ENCODE assay signal across 30 cellular contexts in genomic region chr12:46692606-46693005, GRCh38.
"Had no signal": no experiment of that assay in that cellular context is flagged by ENCODE, and none has a peak within 500 bp of the region (broad histone marks: within the 10 kb centered on the region; RNA-seq: fewer than 3 reads in every experiment).

No MANE protein-coding gene starts in this region.

- H3K36me3 ChIP-seq: ascending aorta, cardiac muscle cell had no signal

- H3K4me3 Mint-ChIP-seq: activated CD4-positive, alpha-beta T cell treated with anti-CD3 and anti-CD28 coated beads, Interleukin-2, amount 10 ng/mL, durations not matched to agents 24 days and 14 days; activated CD8-positive, alpha-beta T cell treated with anti-CD3 and anti-CD28 coated beads for 36 hours; activated naive CD4-positive, alpha-beta T cell treated with anti-CD3 and anti-CD28 coated beads, Interleukin-2, amount 50 U/mL, for 24 hours; activated naive CD8-positive, alpha-beta T cell treated with anti-CD3 and anti-CD28 coated beads, Interleukin-2, amount 10 ng/mL, durations not matched to agents 7 days and 5 days; activated T-cell treated with anti-CD3 and anti-CD28 coated beads, Interleukin-2, amount 50 U/mL, for 24 hours; central memory CD8-positive, alpha-beta T cell; T-helper 1 cell treated with Interleukin-12 subunit alpha and Interleukin-12 subunit beta and Interleukin-4 antibody, amounts not matched to agents 30 μg/mL and 1 μg/mL, for 36 hours; T-helper 2 cell treated with Interferon-gamma antibody and Interleukin-4, amounts not matched to agents 5 μg/mL and 100 μg/mL, for 36 hours had no signal

- H3K27ac Mint-ChIP-seq: activated CD4-positive, alpha-beta T cell treated with anti-CD3 and anti-CD28 coated beads, Interleukin-2, amount 10 ng/mL, durations not matched to agents 24 days and 14 days; activated CD8-positive, alpha-beta T cell treated with anti-CD3 and anti-CD28 coated beads for 36 hours; activated naive CD4-positive, alpha-beta T cell treated with anti-CD3 and anti-CD28 coated beads, Interleukin-2, amount 50 U/mL, for 24 hours; activated naive CD8-positive, alpha-beta T cell treated with anti-CD3 and anti-CD28 coated beads, Interleukin-2, amount 10 ng/mL, durations not matched to agents 7 days and 5 days; activated T-cell treated with anti-CD3 and anti-CD28 coated beads, Interleukin-2, amount 50 U/mL, for 24 hours; activated T-helper 2 cell treated with anti-CD3 and anti-CD28 coated beads, Interferon-gamma antibody, Interleukin-2, Interleukin-4, amounts not matched to agents 10 μg/mL and 5 μg/mL and 100 μg/mL, durations not matched to agents 14 hours and 24 hours and 36 hours; T-helper 1 cell treated with Interleukin-12 subunit alpha and Interleukin-12 subunit beta and Interleukin-4 antibody, amounts not matched to agents 30 μg/mL and 1 μg/mL, for 36 hours; T-helper 2 cell treated with Interferon-gamma antibody and Interleukin-4, amounts not matched to agents 5 μg/mL and 100 μg/mL, for 36 hours had no signal

- H3K27ac ChIP-seq: ascending aorta, cardiac muscle cell, PC-9, RWPE1, SK-N-MC had no signal

- H3K9me3 Mint-ChIP-seq: T-helper 2 cell treated with Interferon-gamma antibody and Interleukin-4, amounts not matched to agents 5 μg/mL and 100 μg/mL, for 36 hours had no signal

- H3K27me3 ChIP-seq: ascending aorta, cardiac muscle cell had no signal

- H3K4me2 ChIP-seq: PC-9 had no signal

- H3K4me1 Mint-ChIP-seq: activated CD4-positive, alpha-beta T cell treated with anti-CD3 and anti-CD28 coated beads, Interleukin-2, amount 10 ng/mL, durations not matched to agents 24 days and 14 days; activated naive CD4-positive, alpha-beta T cell treated with anti-CD3 and anti-CD28 coated beads, Interleukin-2, amount 50 U/mL, for 24 hours; activated naive CD8-positive, alpha-beta T cell treated with anti-CD3 and anti-CD28 coated beads, Interleukin-2, amount 10 ng/mL, durations not matched to agents 7 days and 5 days; central memory CD8-positive, alpha-beta T cell had no signal

- H3K27me3 Mint-ChIP-seq: activated CD8-positive, alpha-beta T cell treated with anti-CD3 and anti-CD28 coated beads for 36 hours; activated naive CD4-positive, alpha-beta T cell treated with anti-CD3 and anti-CD28 coated beads, Interleukin-2, amount 50 U/mL, for 24 hours; activated T-cell treated with anti-CD3 and anti-CD28 coated beads, Interleukin-2, amount 50 U/mL, for 24 hours; central memory CD8-positive, alpha-beta T cell had no signal

- DNase-seq: activated CD4-positive, alpha-beta T cell treated with anti-CD3 and anti-CD28 coated beads, Interleukin-2, amount 10 ng/mL, durations not matched to agents 24 days and 14 days; activated CD4-positive, alpha-beta T cell treated with anti-CD3 and anti-CD28 coated beads, Interleukin-2, amount 50 U/mL, for 4 hours; activated CD8-positive, alpha-beta T cell treated with anti-CD3 and anti-CD28 coated beads for 36 hours; activated gamma-delta T cell; activated naive CD4-positive, alpha-beta T cell treated with Interleukin-2 at 50 U/mL for 16 hours; activated naive CD8-positive, alpha-beta T cell treated with anti-CD3 and anti-CD28 coated beads, Interleukin-2, amount 10 ng/mL, durations not matched to agents 7 days and 5 days; activated T-cell treated with anti-CD3 and anti-CD28 coated beads, Interleukin-2, amount 50 U/mL, for 24 hours; amygdala; NCI-H1105; NCI-H1417 treated with DMSO at 0.1 percent for 48 hours; NCI-H1694; NCI-H1930; NCI-H2081 treated with DMSO at 0.1 percent for 48 hours; NCI-H2171; NCI-H510A; NCI-H526; NCI-H748 treated with DMSO at 0.1 percent for 48 hours; NK-92 treated with Interleukin-12 subunit alpha and Interleukin-12 subunit beta, amount 100 ng/mL, for 24 hours; PC-9; SIG-M5 had no signal

- H3K9me3 ChIP-seq: ascending aorta had no signal

- H3K4me3 ChIP-seq: ascending aorta, cardiac muscle cell, PC-9, SK-N-MC had no signal

- H2AFZ ChIP-seq: PC-9 had no signal

- ATAC-seq: activated CD8-positive, alpha-beta T cell treated with anti-CD3 and anti-CD28 coated beads for 36 hours; Right ventricle myocardium inferior had no signal
